Comparison of ENCODE assay signal across 2 cellular contexts in the genomic region with DNA sequence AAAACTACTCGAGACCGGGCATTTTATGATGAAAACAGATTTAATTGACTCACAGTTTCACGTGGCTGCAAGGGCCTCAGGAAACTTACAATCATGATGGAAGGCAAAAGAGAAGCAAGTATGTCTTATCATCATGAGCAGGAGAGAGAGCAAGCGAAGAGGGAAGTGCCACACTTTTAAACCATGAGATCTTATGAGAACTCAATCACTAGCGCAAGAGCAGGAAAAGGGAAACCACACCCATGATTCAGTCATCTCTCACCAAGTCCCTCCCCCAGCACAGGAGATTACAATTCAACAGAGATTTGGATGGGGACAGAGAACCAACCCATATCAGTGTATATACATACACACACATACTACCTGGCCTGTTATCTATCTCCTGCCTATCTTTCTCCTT.
TF ChIP-seq lines count a peak whose summit lies in the region.

No MANE protein-coding gene starts in this region.

TF ChIP-seq in GM23338, 12 proteins besides CTCF, POLR2A, EP300 and RAD21 (continued from another document):
- TF ChIP-seq POLR2AphosphoS5 (IDR thresholded peaks at IDR 0.05; ENCODE audit: low read depth) (no peak), ZNF114 (CRISPR knock-in tag; IDR thresholded peaks at IDR 0.05) (no peak), ZNF331 (CRISPR knock-in tag; IDR thresholded peaks at IDR 0.05; ENCODE audit: low read depth) (no peak), EZH2phosphoT487 (IDR thresholded peaks at IDR 0.05; ENCODE audit: unreplicated experiment) (no peak), JUNB (IDR thresholded peaks at IDR 0.05; ENCODE audit: unreplicated experiment) (no peak), CREB1 (CRISPR knock-in tag; IDR thresholded peaks at IDR 0.05; ENCODE audit: low read depth) (no peak), EZH2 (IDR thresholded peaks at IDR 0.05; ENCODE audit: low read depth, unreplicated experiment) (no peak)

TF ChIP-seq in endothelial cell of umbilical vein, 7 proteins besides CTCF, POLR2A, EP300 and RAD21 (continued from another document):
- TF ChIP-seq GATA2 (IDR thresholded peaks at IDR 0.05; ENCODE audit: insufficient read depth, insufficient read length, low read depth, low read length) (no peak), POLR2AphosphoS5 (IDR thresholded peaks at IDR 0.05; ENCODE audit: insufficient read depth, low read depth, low read length) (no peak), EZH2 (IDR thresholded peaks at IDR 0.05; ENCODE audit: borderline replicate concordance, low read depth, low read length, severe bottlenecking) (no peak)
